Comparison of ENCODE assay signal across 10 cellular contexts in the genomic region with DNA sequence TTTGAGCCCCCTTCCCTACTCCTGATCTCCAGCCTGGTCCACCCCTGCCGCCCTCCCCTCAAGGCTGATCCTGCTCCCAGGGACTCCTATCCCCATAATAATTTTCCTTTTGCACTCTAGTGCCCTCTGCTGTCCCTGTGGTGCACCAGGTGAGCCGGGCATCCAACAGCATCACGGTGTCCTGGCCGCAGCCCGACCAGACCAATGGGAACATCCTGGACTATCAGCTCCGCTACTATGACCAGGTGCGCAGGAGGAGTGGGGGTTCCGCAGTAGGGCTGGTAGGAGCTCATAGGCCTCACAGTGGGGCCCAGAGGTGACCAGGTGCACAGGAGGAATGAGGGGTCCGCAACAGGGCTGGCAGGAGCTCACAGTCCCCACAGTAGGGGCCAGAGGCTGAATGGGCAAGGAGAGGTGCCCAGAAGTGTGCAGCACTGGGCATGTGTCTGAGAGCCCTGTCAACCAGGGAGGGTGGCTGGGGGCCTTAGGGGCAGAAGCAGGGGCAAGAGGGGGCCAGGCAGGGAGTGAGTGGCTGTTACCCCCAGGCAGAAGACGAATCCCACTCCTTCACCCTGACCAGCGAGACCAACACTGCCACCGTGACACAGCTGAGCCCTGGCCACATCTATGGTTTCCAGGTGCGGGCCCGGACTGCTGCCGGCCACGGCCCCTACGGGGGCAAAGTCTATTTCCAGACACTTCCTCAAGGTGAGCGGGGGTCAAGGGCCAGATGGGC. TPM values are rescaled to one million over a fixed set of nuclear protein-coding genes. Genes with fewer than 3 reads are reported as not detected.
DNase-seq lines count a peak whose midpoint lies in the region; ATAC-seq and TF ChIP-seq lines count a peak whose summit lies in the region.
"Had no signal": no experiment of that assay in that cellular context is flagged by ENCODE, and none has a peak within 500 bp of the region (broad histone marks: within the 10 kb centered on the region; RNA-seq: fewer than 3 reads in every experiment).

No MANE protein-coding gene starts in this region.

- no peaks in the 10 kb centered on the region for H3K4me1 ChIP-seq in breast epithelium

- no peak for ATAC-seq in GM18517 (IDR thresholded peaks at IDR 0.05; ENCODE audit: unreplicated experiment)

- no peak overlapping the region for H3K4me3 ChIP-seq in breast epithelium

- no peak for TF ChIP-seq POLR2A in breast epithelium (IDR thresholded peaks at IDR 0.05)

- H3K27me3 ChIP-seq in breast epithelium = no peaks in the 10 kb centered on the region

- peak in 2 of 3 donors; percentile 46 to 66 for TF ChIP-seq CTCF in breast epithelium (IDR thresholded peaks at IDR 0.05)

- no peak overlapping the region for H3K27ac ChIP-seq in breast epithelium

- intact Hi-C loops in breast epithelium (cut with DNase I; ENCODE audit: low total_unique reads) = no loop called here

- no peaks in the 10 kb centered on the region for H3K36me3 ChIP-seq in breast epithelium

- no peaks in the 10 kb centered on the region for H3K9me3 ChIP-seq in breast epithelium

- DNase-seq in NCI-H1417 (lab: John Stamatoyannopoulos, UW) (peak in 2 of 3 experiments; percentile 23 to 43), NCI-H1417 treated with DMSO at 0.1 percent for 48 hours (lab: John Stamatoyannopoulos, UW) (no peak), NCI-H1105 treated with DMSO at 0.1 percent for 48 hours (lab: John Stamatoyannopoulos, UW) (peak; percentile 56), breast epithelium (ENCODE audit: low spot score in 2 of 2) (no peak), lung microvascular endothelial cell (ENCODE audit: low read depth in 2 of 2) (peak; percentile 16 to 49), NCI-H1436 (lab: John Stamatoyannopoulos, UW) (no peak)
- DNase-seq in activated effector memory CD4-positive, alpha-beta T cell treated with Interleukin-2 at 50 U/mL for 16 hours = no peak
- DNase-seq: CD4-positive, CD25-positive, alpha-beta regulatory T cell; right cardiac atrium had no signal

RNA-seq across cellular contexts. Expression of a gene that starts 11.7 kb away (rescaled TPM):
- total RNA-seq in breast epithelium = 10 to 100 TPM in 2 of 3 donors, 1 to 10 TPM in 1; 5.2 to 29.8 (median 29.6) TPM
- total RNA-seq in lung microvascular endothelial cell = under 0.01 TPM in 2 replicates

RNA-seq across cellular contexts. Expression of a gene that starts 19.0 kb away (rescaled TPM):
- total RNA-seq in breast epithelium = 10 to 100 TPM in 2 of 3 donors, under 1 TPM in 1; under 0.01 to 19.8 (median 13.4) TPM
- not detected in 2 replicates for total RNA-seq in lung microvascular endothelial cell
- total RNA-seq: CD4-positive, CD25-positive, alpha-beta regulatory T cell; right cardiac atrium had no signal

Comparison
In these comparisons a context has a peak if more than half of its experiments do, and no peak if none do; other contexts are left out.
1. DNase-seq: peak in NCI-H1417 (2 of 3), NCI-H1105 treated with DMSO at 0.1 percent for 48 hours (single experiment) and lung microvascular endothelial cell (2 of 2); none in NCI-H1417 treated with DMSO at 0.1 percent for 48 hours (single experiment), breast epithelium (0 of 2), NCI-H1436 (single experiment) and activated effector memory CD4-positive, alpha-beta T cell treated with Interleukin-2 at 50 U/mL for 16 hours (single experiment).